Comparison of ENCODE assay signal across 15 cellular contexts in the genomic region with DNA sequence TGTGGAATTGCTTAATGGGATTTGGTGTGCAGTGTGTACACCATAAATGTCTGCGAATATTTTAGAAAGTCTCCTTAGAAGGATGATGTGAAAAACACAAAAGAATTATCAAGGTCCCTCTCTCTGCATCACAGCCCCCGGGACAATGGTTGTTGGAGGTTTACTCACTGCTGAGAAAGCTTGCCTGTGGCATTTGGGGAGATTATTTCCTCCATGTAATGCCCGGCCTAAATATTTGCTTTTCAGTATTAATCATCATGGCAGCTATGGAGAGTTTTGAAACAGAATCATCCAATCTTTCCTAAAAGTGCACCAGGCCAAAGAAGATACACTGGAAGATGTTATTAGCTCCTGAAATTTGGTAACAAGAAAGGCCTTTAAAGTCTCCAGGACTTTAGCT.
DNase-seq lines count a peak whose midpoint lies in the region; ATAC-seq and TF ChIP-seq lines count a peak whose summit lies in the region.
"Had no signal": no experiment of that assay in that cellular context is flagged by ENCODE, and none has a peak within 500 bp of the region (broad histone marks: within the 10 kb centered on the region; RNA-seq: fewer than 3 reads in every experiment).

No MANE protein-coding gene starts in this region.

- no peaks in the 10 kb centered on the region for H3K27me3 ChIP-seq in GM23338 (ENCODE audit: insufficient read depth)

- H3K4me1 ChIP-seq in GM23338 (ENCODE audit: insufficient read depth), result no peaks in the 10 kb centered on the region
- H3K4me1 ChIP-seq: A549 had no signal

- intact Hi-C loops in activated CD4-positive, alpha-beta memory T cell treated with anti-CD3 and anti-CD28 coated beads for 36 hours (cut with micrococcal nuclease), result no loop called here

- POLR2A ChIA-PET in activated CD4-positive, alpha-beta memory T cell treated with anti-CD3 and anti-CD28 coated beads for 36 hours (lab: Charles Lee), result no interaction called here

- no peak for TF ChIP-seq CTCF in epithelial cell of esophagus (IDR thresholded peaks at IDR 0.05; ENCODE audit: insufficient read depth, low read depth, low read length, missing control alignments)
- no peak for TF ChIP-seq CTCF in GM23338 (conservative IDR thresholded peaks at IDR 0.05; ENCODE audit: low read depth in 2 of 2)

- no peaks in the 10 kb centered on the region for H4K20me1 ChIP-seq in GM23338 (replicated peaks; ENCODE audit: insufficient read depth)

- H3F3A ChIP-seq in GM23338 (replicated peaks; ENCODE audit: low read depth), result no peaks in the 10 kb centered on the region

- H3K79me2 ChIP-seq in GM23338 (replicated peaks; ENCODE audit: insufficient read depth), result no peaks in the 10 kb centered on the region

- no peaks in the 10 kb centered on the region for H3K36me3 ChIP-seq in GM23338 (ENCODE audit: insufficient read depth)

- peak; percentile 10 for DNase-seq in NCI-H1092 treated with DMSO at 0.1 percent for 48 hours (lab: John Stamatoyannopoulos, UW)
- DNase-seq in NCI-H1092 (lab: John Stamatoyannopoulos, UW), result no peak
- DNase-seq in M059J (ENCODE audit: low read depth), result peak; percentile 8
- peak; percentile 14 for DNase-seq in RPMI7951 (ENCODE audit: low read depth)
- DNase-seq in epithelial cell of esophagus (ENCODE audit: low read depth), result peak; percentile 19
- no peak for DNase-seq in GM23338 (ENCODE audit: low spot score)
- DNase-seq in activated CD4-positive, alpha-beta memory T cell treated with anti-CD3 and anti-CD28 coated beads for 36 hours, result no peak
- DNase-seq: AML-193; Caco-2; CD4-positive, alpha-beta T cell; GM23248; HCEC 1CT had no signal

- CTCF ChIA-PET in activated CD4-positive, alpha-beta memory T cell treated with anti-CD3 and anti-CD28 coated beads for 36 hours (lab: Charles Lee), result no interaction called here

- no peak overlapping the region for H2AFZ ChIP-seq in GM23338
- H2AFZ ChIP-seq: GM23248 had no signal

- no peak overlapping the region for H3K27ac Mint-ChIP-seq in GM23338
- H3K27ac Mint-ChIP-seq in activated CD4-positive, alpha-beta memory T cell treated with anti-CD3 and anti-CD28 coated beads for 36 hours, result no peak overlapping the region
- H3K27ac Mint-ChIP-seq: CD4-positive, alpha-beta T cell had no signal

- no peaks in the 10 kb centered on the region for H3K27me3 Mint-ChIP-seq in GM23338 (ENCODE audit: insufficient read depth, low read depth, poor library complexity)
- no peaks in the 10 kb centered on the region for H3K27me3 Mint-ChIP-seq in activated CD4-positive, alpha-beta memory T cell treated with anti-CD3 and anti-CD28 coated beads for 36 hours

- no peaks in the 10 kb centered on the region for H3K9me2 ChIP-seq in GM23338 (ENCODE audit: insufficient read depth)

- no peaks in the 10 kb centered on the region for H3K36me3 Mint-ChIP-seq in GM23338 (ENCODE audit: low read depth)
- no peaks in the 10 kb centered on the region for H3K36me3 Mint-ChIP-seq in activated CD4-positive, alpha-beta memory T cell treated with anti-CD3 and anti-CD28 coated beads for 36 hours

- ATAC-seq in GM23338, result no peak
- ATAC-seq: A549 had no signal

- 0 out of 3 replicates have a peak, but pooled peaks cover 4% of the 10 kb centered on the region for H3K9me3 Mint-ChIP-seq in GM23338
- peaks cover 6% of the 10 kb centered on the region for H3K9me3 Mint-ChIP-seq in activated CD4-positive, alpha-beta memory T cell treated with anti-CD3 and anti-CD28 coated beads for 36 hours

- H3K4me3 Mint-ChIP-seq in GM23338, result no peak overlapping the region
- no peak overlapping the region for H3K4me3 Mint-ChIP-seq in activated CD4-positive, alpha-beta memory T cell treated with anti-CD3 and anti-CD28 coated beads for 36 hours
- H3K4me3 Mint-ChIP-seq: CD4-positive, alpha-beta T cell had no signal

- H3K4me3 ChIP-seq in epithelial cell of esophagus (ENCODE audit: low read length) (no peak overlapping the region), GM23338 (no peak overlapping the region)
- H3K4me3 ChIP-seq: A549, GM23248 had no signal

- no peaks in the 10 kb centered on the region for H3K4me1 Mint-ChIP-seq in GM23338
- no peaks in the 10 kb centered on the region for H3K4me1 Mint-ChIP-seq in activated CD4-positive, alpha-beta memory T cell treated with anti-CD3 and anti-CD28 coated beads for 36 hours (ENCODE audit: low read depth)

- no peak overlapping the region for H3K27ac ChIP-seq in GM23338 (ENCODE audit: low read depth)
- H3K27ac ChIP-seq: 22Rv1, A549, C4-2B, GM23248 had no signal

- no peak overlapping the region for H3K4me2 ChIP-seq in GM23338
- H3K4me2 ChIP-seq: A549 had no signal

TF ChIP-seq in GM23338, 12 proteins besides CTCF, POLR2A, EP300 and RAD21 (continues in another document):
- TF ChIP-seq EZH2 (IDR thresholded peaks at IDR 0.05; ENCODE audit: low read depth, unreplicated experiment) (no peak), ZNF331 (CRISPR knock-in tag; IDR thresholded peaks at IDR 0.05; ENCODE audit: low read depth) (no peak), JUNB (IDR thresholded peaks at IDR 0.05; ENCODE audit: unreplicated experiment) (no peak), ZNF114 (CRISPR knock-in tag; IDR thresholded peaks at IDR 0.05) (no peak), STAT1 (IDR thresholded peaks at IDR 0.05; ENCODE audit: unreplicated experiment) (no peak), NANOG (IDR thresholded peaks at IDR 0.05; ENCODE audit: borderline replicate concordance) (no peak), POLR2AphosphoS5 (IDR thresholded peaks at IDR 0.05; ENCODE audit: low read depth) (no peak), EZH2phosphoT487 (IDR thresholded peaks at IDR 0.05; ENCODE audit: unreplicated experiment) (no peak), CREB1 (CRISPR knock-in tag; IDR thresholded peaks at IDR 0.05; ENCODE audit: low read depth) (no peak)
- TF ChIP-seq, protein P1, sequence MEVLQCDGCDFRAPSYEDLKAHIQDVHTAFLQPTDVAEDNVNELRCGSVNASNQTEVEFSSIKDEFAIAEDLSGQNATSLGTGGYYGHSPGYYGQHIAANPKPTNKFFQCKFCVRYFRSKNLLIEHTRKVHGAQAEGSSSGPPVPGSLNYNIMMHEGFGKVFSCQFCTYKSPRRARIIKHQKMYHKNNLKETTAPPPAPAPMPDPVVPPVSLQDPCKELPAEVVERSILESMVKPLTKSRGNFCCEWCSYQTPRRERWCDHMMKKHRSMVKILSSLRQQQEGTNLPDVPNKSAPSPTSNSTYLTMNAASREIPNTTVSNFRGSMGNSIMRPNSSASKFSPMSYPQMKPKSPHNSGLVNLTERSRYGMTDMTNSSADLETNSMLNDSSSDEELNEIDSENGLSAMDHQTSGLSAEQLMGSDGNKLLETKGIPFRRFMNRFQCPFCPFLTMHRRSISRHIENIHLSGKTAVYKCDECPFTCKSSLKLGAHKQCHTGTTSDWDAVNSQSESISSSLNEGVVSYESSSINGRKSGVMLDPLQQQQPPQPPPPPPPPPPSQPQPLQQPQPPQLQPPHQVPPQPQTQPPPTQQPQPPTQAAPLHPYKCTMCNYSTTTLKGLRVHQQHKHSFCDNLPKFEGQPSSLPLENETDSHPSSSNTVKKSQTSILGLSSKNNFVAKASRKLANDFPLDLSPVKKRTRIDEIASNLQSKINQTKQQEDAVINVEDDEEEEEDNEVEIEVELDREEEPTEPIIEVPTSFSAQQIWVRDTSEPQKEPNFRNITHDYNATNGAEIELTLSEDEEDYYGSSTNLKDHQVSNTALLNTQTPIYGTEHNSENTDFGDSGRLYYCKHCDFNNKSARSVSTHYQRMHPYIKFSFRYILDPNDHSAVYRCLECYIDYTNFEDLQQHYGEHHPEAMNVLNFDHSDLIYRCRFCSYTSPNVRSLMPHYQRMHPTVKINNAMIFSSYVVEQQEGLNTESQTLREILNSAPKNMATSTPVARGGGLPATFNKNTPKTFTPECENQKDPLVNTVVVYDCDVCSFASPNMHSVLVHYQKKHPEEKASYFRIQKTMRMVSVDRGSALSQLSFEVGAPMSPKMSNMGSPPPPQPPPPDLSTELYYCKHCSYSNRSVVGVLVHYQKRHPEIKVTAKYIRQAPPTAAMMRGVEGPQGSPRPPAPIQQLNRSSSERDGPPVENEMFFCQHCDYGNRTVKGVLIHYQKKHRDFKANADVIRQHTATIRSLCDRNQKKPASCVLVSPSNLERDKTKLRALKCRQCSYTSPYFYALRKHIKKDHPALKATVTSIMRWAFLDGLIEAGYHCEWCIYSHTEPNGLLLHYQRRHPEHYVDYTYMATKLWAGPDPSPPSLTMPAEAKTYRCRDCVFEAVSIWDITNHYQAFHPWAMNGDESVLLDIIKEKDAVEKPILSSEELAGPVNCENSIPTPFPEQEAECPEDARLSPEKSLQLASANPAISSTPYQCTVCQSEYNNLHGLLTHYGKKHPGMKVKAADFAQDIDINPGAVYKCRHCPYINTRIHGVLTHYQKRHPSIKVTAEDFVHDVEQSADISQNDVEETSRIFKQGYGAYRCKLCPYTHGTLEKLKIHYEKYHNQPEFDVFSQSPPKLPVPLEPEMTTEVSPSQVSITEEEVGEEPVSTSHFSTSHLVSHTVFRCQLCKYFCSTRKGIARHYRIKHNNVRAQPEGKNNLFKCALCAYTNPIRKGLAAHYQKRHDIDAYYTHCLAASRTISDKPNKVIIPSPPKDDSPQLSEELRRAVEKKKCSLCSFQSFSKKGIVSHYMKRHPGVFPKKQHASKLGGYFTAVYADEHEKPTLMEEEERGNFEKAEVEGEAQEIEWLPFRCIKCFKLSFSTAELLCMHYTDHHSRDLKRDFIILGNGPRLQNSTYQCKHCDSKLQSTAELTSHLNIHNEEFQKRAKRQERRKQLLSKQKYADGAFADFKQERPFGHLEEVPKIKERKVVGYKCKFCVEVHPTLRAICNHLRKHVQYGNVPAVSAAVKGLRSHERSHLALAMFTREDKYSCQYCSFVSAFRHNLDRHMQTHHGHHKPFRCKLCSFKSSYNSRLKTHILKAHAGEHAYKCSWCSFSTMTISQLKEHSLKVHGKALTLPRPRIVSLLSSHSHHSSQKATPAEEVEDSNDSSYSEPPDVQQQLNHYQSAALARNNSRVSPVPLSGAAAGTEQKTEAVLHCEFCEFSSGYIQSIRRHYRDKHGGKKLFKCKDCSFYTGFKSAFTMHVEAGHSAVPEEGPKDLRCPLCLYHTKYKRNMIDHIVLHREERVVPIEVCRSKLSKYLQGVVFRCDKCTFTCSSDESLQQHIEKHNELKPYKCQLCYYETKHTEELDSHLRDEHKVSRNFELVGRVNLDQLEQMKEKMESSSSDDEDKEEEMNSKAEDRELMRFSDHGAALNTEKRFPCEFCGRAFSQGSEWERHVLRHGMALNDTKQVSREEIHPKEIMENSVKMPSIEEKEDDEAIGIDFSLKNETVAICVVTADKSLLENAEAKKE (CRISPR knock-in tag; IDR thresholded peaks at IDR 0.05), result no peak
- TF ChIP-seq, protein P2, sequence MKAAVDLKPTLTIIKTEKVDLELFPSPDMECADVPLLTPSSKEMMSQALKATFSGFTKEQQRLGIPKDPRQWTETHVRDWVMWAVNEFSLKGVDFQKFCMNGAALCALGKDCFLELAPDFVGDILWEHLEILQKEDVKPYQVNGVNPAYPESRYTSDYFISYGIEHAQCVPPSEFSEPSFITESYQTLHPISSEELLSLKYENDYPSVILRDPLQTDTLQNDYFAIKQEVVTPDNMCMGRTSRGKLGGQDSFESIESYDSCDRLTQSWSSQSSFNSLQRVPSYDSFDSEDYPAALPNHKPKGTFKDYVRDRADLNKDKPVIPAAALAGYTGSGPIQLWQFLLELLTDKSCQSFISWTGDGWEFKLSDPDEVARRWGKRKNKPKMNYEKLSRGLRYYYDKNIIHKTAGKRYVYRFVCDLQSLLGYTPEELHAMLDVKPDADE (IDR thresholded peaks at IDR 0.05), result no peak

Comparison
In these comparisons a context has a peak if more than half of its experiments do, and no peak if none do; other contexts are left out.
1. DNase-seq: peak in NCI-H1092 treated with DMSO at 0.1 percent for 48 hours (single experiment), M059J (single experiment), RPMI7951 (single experiment) and epithelial cell of esophagus (single experiment); none in NCI-H1092 (single experiment), GM23338 (single experiment) and activated CD4-positive, alpha-beta memory T cell treated with anti-CD3 and anti-CD28 coated beads for 36 hours (single experiment).